In the genomic region with DNA sequence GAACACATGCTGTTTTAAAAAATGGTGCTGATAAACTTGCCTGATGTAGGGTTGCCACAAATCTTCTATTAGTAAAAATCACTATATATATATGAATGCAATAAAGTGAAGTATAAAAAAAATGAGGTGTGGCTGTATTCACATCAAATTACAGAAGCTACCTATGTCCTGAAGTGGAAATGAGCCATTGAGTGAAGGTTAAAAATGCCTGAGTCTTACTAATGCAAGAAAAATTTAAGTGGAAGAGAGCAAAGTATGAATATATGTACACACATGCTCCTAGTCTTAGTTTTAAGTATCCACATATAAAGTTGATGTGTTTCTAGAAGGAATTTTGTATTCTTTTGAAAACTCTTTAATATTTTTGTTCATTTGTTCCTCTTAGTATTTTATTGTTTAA, we compare ENCODE assay signal across 23 cellular contexts.
DNase-seq lines count a peak whose midpoint lies in the region; ATAC-seq, FAIRE-seq and TF ChIP-seq lines count a peak whose summit lies in the region.
"Had no signal": no experiment of that assay in that cellular context is flagged by ENCODE, and none has a peak within 500 bp of the region (broad histone marks: within the 10 kb centered on the region; RNA-seq: fewer than 3 reads in every experiment).

No MANE protein-coding gene starts in this region.

- H3K27me3 ChIP-seq in PC-3 (ENCODE audit: low read length) (no peaks in the 10 kb centered on the region), bronchial epithelial cell (ENCODE audit: control insufficient read depth, insufficient read depth, low read length) (no peaks in the 10 kb centered on the region), foreskin keratinocyte (no peaks in the 10 kb centered on the region), ascending aorta (no peaks in the 10 kb centered on the region), mesenchymal stem cell (ENCODE audit: control insufficient read depth in 1 of 2, insufficient read depth in 1 of 2, low read length in 2 of 2) (no peaks in the 10 kb centered on the region)
- H3K27me3 ChIP-seq: BE2C, BLaER1 had no signal

- no peaks in the 10 kb centered on the region for H3K4me1 ChIP-seq in PC-3 (ENCODE audit: insufficient read depth, low read length)
- no peaks in the 10 kb centered on the region for H3K4me1 ChIP-seq in foreskin keratinocyte
- H3K4me1 ChIP-seq in ascending aorta: no peaks in the 10 kb centered on the region
- no peaks in the 10 kb centered on the region for H3K4me1 ChIP-seq in mesenchymal stem cell (ENCODE audit: control insufficient read depth, insufficient read depth, low read depth, low read length)
- H3K4me1 ChIP-seq: BE2C, BLaER1, Caco-2 had no signal

- no peaks in the 10 kb centered on the region for H3K79me1 ChIP-seq in mesenchymal stem cell (replicated peaks; ENCODE audit: low read length, poor library complexity, severe bottlenecking)

- no peak overlapping the region for H3K23ac ChIP-seq in mesenchymal stem cell (ENCODE audit: low read length in 2 of 2)

- H2BK120ac ChIP-seq in mesenchymal stem cell (ENCODE audit: low read depth, low read length): no peak overlapping the region

- BruUV-seq in PC-3 (replicated peaks; lab: Mats Ljungman, UMichigan): no TSS peak

- no peaks in the 10 kb centered on the region for H3K79me2 ChIP-seq in PC-3 (ENCODE audit: low read length)

- H3K27ac ChIP-seq in PC-3 (ENCODE audit: low read length): no peak overlapping the region
- no peak overlapping the region for H3K27ac ChIP-seq in foreskin keratinocyte
- no peak overlapping the region for H3K27ac ChIP-seq in ascending aorta
- no peak overlapping the region for H3K27ac ChIP-seq in mesenchymal stem cell (ENCODE audit: low read length, poor library complexity, severe bottlenecking)
- H3K27ac ChIP-seq: BLaER1 had no signal

- DNase-seq in PC-3 (peak; percentile 41), bronchial epithelial cell (ENCODE audit: low read depth) (peak; percentile 61), foreskin keratinocyte (peak; percentile 32 to 73), ascending aorta (ENCODE audit: low spot score in 2 of 2) (no peak), Right ventricle myocardium inferior (ENCODE audit: missing footprints) (no peak), mesenchymal stem cell (no peak)
- DNase-seq: 8988T; ACHN; BE2C; C1 segment of cervical spinal cord; Caco-2; Calu3; CD4-positive, alpha-beta memory T cell; CD4-positive, CD25-positive, alpha-beta regulatory T cell; DMS79 treated with DMSO at 0.1 percent for 48 hours; GF-D8 had no signal

- no peaks in the 10 kb centered on the region for H3K9me2 ChIP-seq in PC-3 (replicated peaks; ENCODE audit: low read length)

- no peak overlapping the region for H3K4me3 ChIP-seq in PC-3 (ENCODE audit: low read length)
- H3K4me3 ChIP-seq in bronchial epithelial cell (ENCODE audit: low read depth, low read length): no peak overlapping the region
- H3K4me3 ChIP-seq in ascending aorta: no peak overlapping the region
- no peak overlapping the region for H3K4me3 ChIP-seq in mesenchymal stem cell (ENCODE audit: insufficient read depth in 1 of 2, low read depth in 1 of 2, low read length in 2 of 2)
- H3K4me3 ChIP-seq: BLaER1 had no signal

- no peak overlapping the region for H2BK15ac ChIP-seq in mesenchymal stem cell (ENCODE audit: low read depth, poor library complexity, severe bottlenecking)

- FAIRE-seq in bronchial epithelial cell (lab: Jason Lieb, UNC): no peak
- FAIRE-seq: A204.1, D721Med, G401.6, GM12891, GM19239 had no signal

- CTCF ChIA-PET in PC-3 (lab: Charles Lee): no interaction called here

- no peak overlapping the region for H3K4ac ChIP-seq in mesenchymal stem cell (ENCODE audit: low read depth in 1 of 2, low read length in 2 of 2)

- no peak overlapping the region for H2BK12ac ChIP-seq in mesenchymal stem cell (ENCODE audit: low read length in 2 of 2)

- no peak overlapping the region for H3K14ac ChIP-seq in mesenchymal stem cell (ENCODE audit: low read length in 2 of 2)

- H3K36me3 ChIP-seq in PC-3 (ENCODE audit: low read depth, low read length): no peaks in the 10 kb centered on the region
- H3K36me3 ChIP-seq in bronchial epithelial cell (ENCODE audit: control insufficient read depth, insufficient read depth, low read length): no peaks in the 10 kb centered on the region
- no peaks in the 10 kb centered on the region for H3K36me3 ChIP-seq in ascending aorta
- no peaks in the 10 kb centered on the region for H3K36me3 ChIP-seq in mesenchymal stem cell (ENCODE audit: control insufficient read depth in 1 of 2, insufficient read depth in 2 of 2, low read depth in 1 of 2, low read length in 2 of 2)
- H3K36me3 ChIP-seq: BE2C, BLaER1 had no signal

- H2BK5ac ChIP-seq in mesenchymal stem cell (ENCODE audit: low read depth, low read length, poor library complexity, severe bottlenecking): no peak overlapping the region

- intact Hi-C loops in PC-3 (cut with micrococcal nuclease): no loop called here
- intact Hi-C loops in ascending aorta (cut with DNase I): no loop called here
- intact Hi-C loops in Right ventricle myocardium inferior (cut with DNase I): no loop called here

- no peak overlapping the region for H4K91ac ChIP-seq in mesenchymal stem cell (ENCODE audit: low read length)

- no peaks in the 10 kb centered on the region for H3F3A ChIP-seq in PC-3 (ENCODE audit: low read length, unreplicated experiment)

- H2AFZ ChIP-seq in PC-3 (ENCODE audit: low read length): no peak overlapping the region
- no peak overlapping the region for H2AFZ ChIP-seq in mesenchymal stem cell (ENCODE audit: low read depth, low read length)

- no peak overlapping the region for H3K9ac ChIP-seq in PC-3 (ENCODE audit: low read length)
- H3K9ac ChIP-seq in mesenchymal stem cell (ENCODE audit: low read length): no peak overlapping the region
- H3K9ac ChIP-seq: BLaER1 had no signal

- H3K9me3 ChIP-seq in PC-3 (ENCODE audit: low read length) (no peaks in the 10 kb centered on the region), ascending aorta (no peaks in the 10 kb centered on the region), mesenchymal stem cell (ENCODE audit: control insufficient read depth, low read length) (peaks cover 8% of the 10 kb centered on the region)
- H3K9me3 ChIP-seq: BE2C, BLaER1, Caco-2 had no signal

- no peak overlapping the region for H3K18ac ChIP-seq in mesenchymal stem cell (ENCODE audit: low read depth in 1 of 2, low read length in 2 of 2)

- H4K20me1 ChIP-seq in PC-3 (ENCODE audit: low read length): no peaks in the 10 kb centered on the region
- H4K20me1 ChIP-seq: BLaER1 had no signal

- ATAC-seq in PC-3 (peak; percentile 77), foreskin keratinocyte (peak; percentile 46), Right ventricle myocardium inferior (no peak), HG03571 (IDR thresholded peaks at IDR 0.05; ENCODE audit: unreplicated experiment) (no peak)

- H4K8ac ChIP-seq in mesenchymal stem cell (ENCODE audit: low read length): no peak overlapping the region

- H3K4me2 ChIP-seq in PC-3 (ENCODE audit: low read length) (no peak overlapping the region), mesenchymal stem cell (ENCODE audit: low read length, poor library complexity, severe bottlenecking) (no peak overlapping the region)
- H3K4me2 ChIP-seq: BLaER1 had no signal

- TF ChIP-seq CTCF in PC-3 (conservative IDR thresholded peaks at IDR 0.05; ENCODE audit: low read depth, low read length): no peak
- TF ChIP-seq CTCF in bronchial epithelial cell (IDR thresholded peaks at IDR 0.05; ENCODE audit: insufficient read depth, low read length, severe bottlenecking): no peak
- TF ChIP-seq CTCF in foreskin keratinocyte (conservative IDR thresholded peaks at IDR 0.05): no peak
- no peak for TF ChIP-seq CTCF in ascending aorta (IDR thresholded peaks at IDR 0.05)

- POLR2A ChIA-PET in PC-3 (lab: Charles Lee; ENCODE audit: unreplicated experiment): no interaction called here

- H2AK5ac ChIP-seq in mesenchymal stem cell (ENCODE audit: low read length, severe bottlenecking): no peak overlapping the region

Comparison
In these comparisons a context has a peak if more than half of its experiments do, and no peak if none do; other contexts are left out.
1. ATAC-seq: peak in PC-3 (single experiment) and foreskin keratinocyte (single experiment); none in Right ventricle myocardium inferior (single experiment) and HG03571 (single experiment).
2. DNase-seq: peak in PC-3 (single experiment), bronchial epithelial cell (single experiment) and foreskin keratinocyte (2 of 2); none in ascending aorta (0 of 2), Right ventricle myocardium inferior (single experiment) and mesenchymal stem cell (single experiment).